In genomic region chr1:37841652-37842051, GRCh38 we compare ENCODE assay signal across 15 cellular contexts. TPM values are rescaled to one million over a fixed set of nuclear protein-coding genes. Genes with fewer than 3 reads are reported as not detected.
A peak's percentile ranks its signal among the peaks of the same experiment; 100 is the strongest.
DNase-seq lines count a peak whose midpoint lies in the region; ATAC-seq and TF ChIP-seq lines count a peak whose summit lies in the region.
"Had no signal": no experiment of that assay in that cellular context is flagged by ENCODE, and none has a peak within 500 bp of the region (broad histone marks: within the 10 kb centered on the region; RNA-seq: fewer than 3 reads in every experiment).

No MANE protein-coding gene starts in this region.

- H3K27me3 Mint-ChIP-seq in activated T-cell treated with anti-CD3 and anti-CD28 coated beads, Interleukin-2, amount 50 U/mL, for 24 hours: no peaks in the 10 kb centered on the region
- no peaks in the 10 kb centered on the region for H3K27me3 Mint-ChIP-seq in activated T-helper 17 cell treated with anti-CD3 and anti-CD28 coated beads, Interleukin-2, amount 50 U/mL, for 72 hours
- no peaks in the 10 kb centered on the region for H3K27me3 Mint-ChIP-seq in chondrocyte (ENCODE audit: low read depth)
- H3K27me3 Mint-ChIP-seq: B cell; CD4-positive, alpha-beta T cell had no signal

- intact Hi-C loops in left ventricle myocardium superior (cut with micrococcal nuclease): no loop called here

- peaks cover 32% of the 10 kb centered on the region for H3K4me1 Mint-ChIP-seq in activated T-cell treated with anti-CD3 and anti-CD28 coated beads, Interleukin-2, amount 50 U/mL, for 24 hours (ENCODE audit: low read depth)
- peaks cover 17% of the 10 kb centered on the region for H3K4me1 Mint-ChIP-seq in activated T-helper 17 cell treated with anti-CD3 and anti-CD28 coated beads, Interleukin-2, amount 50 U/mL, for 72 hours
- peaks cover 8% of the 10 kb centered on the region for H3K4me1 Mint-ChIP-seq in chondrocyte (ENCODE audit: low read depth)

- H3K27ac Mint-ChIP-seq in activated T-cell treated with anti-CD3 and anti-CD28 coated beads, Interleukin-2, amount 50 U/mL, for 24 hours: peak overlapping the region; percentile 14
- peak overlapping the region; percentile 21 for H3K27ac Mint-ChIP-seq in activated T-helper 17 cell treated with anti-CD3 and anti-CD28 coated beads, Interleukin-2, amount 50 U/mL, for 72 hours
- no peak overlapping the region for H3K27ac Mint-ChIP-seq in chondrocyte (ENCODE audit: unreplicated experiment)
- H3K27ac Mint-ChIP-seq: B cell; CD4-positive, alpha-beta T cell; CD8-positive, alpha-beta T cell had no signal

- no peak for ATAC-seq in activated T-helper 17 cell treated with anti-CD3 and anti-CD28 coated beads, Interleukin-2, amount 50 U/mL, for 72 hours (replicated peaks)
- ATAC-seq in GM21576 (IDR thresholded peaks at IDR 0.05; ENCODE audit: unreplicated experiment) (no peak), left ventricle myocardium superior (no peak)
- ATAC-seq: A549; CD8-positive, alpha-beta T cell had no signal

- TF ChIP-seq CTCF in chondrocyte (IDR thresholded peaks at IDR 0.05): no peak

- H3K36me3 Mint-ChIP-seq in activated T-cell treated with anti-CD3 and anti-CD28 coated beads, Interleukin-2, amount 50 U/mL, for 24 hours (ENCODE audit: low read depth): peaks cover 88% of the 10 kb centered on the region
- H3K36me3 Mint-ChIP-seq in activated T-helper 17 cell treated with anti-CD3 and anti-CD28 coated beads, Interleukin-2, amount 50 U/mL, for 72 hours (ENCODE audit: low read depth): peaks cover 84% of the 10 kb centered on the region
- peaks cover 10% of the 10 kb centered on the region for H3K36me3 Mint-ChIP-seq in chondrocyte (ENCODE audit: low read depth)

- H3K4me3 Mint-ChIP-seq in activated T-cell treated with anti-CD3 and anti-CD28 coated beads, Interleukin-2, amount 50 U/mL, for 24 hours: no peak overlapping the region
- H3K4me3 Mint-ChIP-seq in activated T-helper 17 cell treated with anti-CD3 and anti-CD28 coated beads, Interleukin-2, amount 50 U/mL, for 72 hours: no peak overlapping the region
- no peak overlapping the region for H3K4me3 Mint-ChIP-seq in chondrocyte (ENCODE audit: unreplicated experiment)
- H3K4me3 Mint-ChIP-seq: B cell; CD4-positive, alpha-beta T cell; CD8-positive, alpha-beta T cell had no signal

- no peaks in the 10 kb centered on the region for H3K9me3 Mint-ChIP-seq in activated T-cell treated with anti-CD3 and anti-CD28 coated beads, Interleukin-2, amount 50 U/mL, for 24 hours
- no peaks in the 10 kb centered on the region for H3K9me3 Mint-ChIP-seq in activated T-helper 17 cell treated with anti-CD3 and anti-CD28 coated beads, Interleukin-2, amount 50 U/mL, for 72 hours
- H3K9me3 Mint-ChIP-seq in chondrocyte (ENCODE audit: low read depth): no peaks in the 10 kb centered on the region
- H3K9me3 Mint-ChIP-seq: CD4-positive, alpha-beta T cell; CD8-positive, alpha-beta T cell had no signal

- DNase-seq in activated T-cell treated with anti-CD3 and anti-CD28 coated beads, Interleukin-2, amount 50 U/mL, for 24 hours: no peak
- no peak for DNase-seq in activated T-cell treated with anti-CD3 and anti-CD28 coated beads, Interleukin-2, amount 50 U/mL, for 1 hour
- DNase-seq in chondrocyte (ENCODE audit: low spot score) (peak; percentile 4), left ventricle myocardium superior (no peak)
- DNase-seq: AML-193; Caco-2; Calu3; CD4-positive, alpha-beta T cell; CD8-positive, alpha-beta T cell; DMS79 treated with DMSO at 0.1 percent for 48 hours; GF-D8 had no signal

RNA-seq across cellular contexts. Expression of gene MTF1, which starts 17.7 kb away (rescaled TPM):
- 10 to 100 TPM; 23.5 to 27.2 TPM for total RNA-seq in activated T-helper 17 cell treated with anti-CD3 and anti-CD28 coated beads, Interleukin-2, amount 50 U/mL, for 72 hours
- total RNA-seq in chondrocyte (14.8 to 17.3 TPM (median 17.2 TPM) in 3 replicates), left ventricle myocardium superior (12.8 TPM)

RNA-seq across cellular contexts. Expression of gene YRDC, which starts 33.6 kb away (rescaled TPM):
- 10 to 100 TPM; 20.1 to 48.3 TPM for total RNA-seq in activated T-helper 17 cell treated with anti-CD3 and anti-CD28 coated beads, Interleukin-2, amount 50 U/mL, for 72 hours
- 11.9 to 17.7 TPM (median 15.5 TPM) in 3 replicates for total RNA-seq in chondrocyte
- total RNA-seq in left ventricle myocardium superior: 4.0 TPM

RNA-seq across cellular contexts. Expression of gene C1orf122, which starts 34.1 kb away (rescaled TPM):
- total RNA-seq in activated T-helper 17 cell treated with anti-CD3 and anti-CD28 coated beads, Interleukin-2, amount 50 U/mL, for 72 hours: 10 to 100 TPM; 17.7 to 29.4 TPM
- 72.6 to 80.0 TPM (median 76.1 TPM) in 3 replicates for total RNA-seq in chondrocyte
- total RNA-seq in left ventricle myocardium superior: 45.6 TPM

RNA-seq across cellular contexts. Expression of gene MANEAL, which starts 48.0 kb away (rescaled TPM):
- total RNA-seq in activated T-helper 17 cell treated with anti-CD3 and anti-CD28 coated beads, Interleukin-2, amount 50 U/mL, for 72 hours: 1 to 10 TPM; 3.0 to 5.2 TPM
- total RNA-seq in chondrocyte (3.9 to 4.2 TPM (median 4.0 TPM) in 3 replicates), left ventricle myocardium superior (1.8 TPM)
